1 cellular context compared by ENCODE assay signal in the genomic region with DNA sequence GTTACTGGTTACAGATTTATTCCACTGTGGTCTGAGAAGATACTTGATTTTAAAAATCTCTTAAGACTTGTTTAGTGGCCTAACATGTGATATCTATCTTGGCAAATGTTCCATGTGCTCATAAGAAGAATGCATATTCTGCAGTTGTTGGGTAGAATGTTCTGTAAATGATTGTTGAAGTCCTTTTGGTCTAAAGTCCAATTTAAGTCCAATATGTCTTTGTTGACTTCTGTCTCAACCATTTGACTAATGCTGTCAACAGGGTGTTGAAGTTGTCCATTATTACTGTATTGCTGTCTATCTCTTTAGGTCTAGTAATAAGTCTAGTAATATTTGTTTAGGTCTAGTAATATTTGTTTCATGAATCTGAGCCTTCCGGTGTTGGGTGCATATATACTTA.
TF ChIP-seq lines count a peak whose summit lies in the region.

No MANE protein-coding gene starts in this region.

TF ChIP-seq in HepG2, 621 proteins besides CTCF, POLR2A, EP300 and RAD21 (continued from another document and continues in another):
- TF ChIP-seq ZNF639 (CRISPR knock-in tag; conservative IDR thresholded peaks at IDR 0.05) (no peak), ZBTB33 (CRISPR knock-in tag; IDR thresholded peaks at IDR 0.05) (no peak), GPBP1L1 (CRISPR knock-in tag; IDR thresholded peaks at IDR 0.05) (no peak), SKI (IDR thresholded peaks at IDR 0.05; ENCODE audit: partially characterized antibody) (peak; percentile 63), ZNF44 (CRISPR knock-in tag; IDR thresholded peaks at IDR 0.05) (no peak), ZNF331 (CRISPR knock-in tag; IDR thresholded peaks at IDR 0.05) (peak; percentile 51; the same call in 1 of the 2 replicates), WIZ (CRISPR knock-in tag; IDR thresholded peaks at IDR 0.05) (no peak), HOXA5 (CRISPR knock-in tag; IDR thresholded peaks at IDR 0.05) (no peak), IRF9 (CRISPR knock-in tag; IDR thresholded peaks at IDR 0.05; ENCODE audit: borderline replicate concordance) (no peak), PAF1 (CRISPR knock-in tag; IDR thresholded peaks at IDR 0.05) (no peak), ZNF34 (CRISPR knock-in tag; IDR thresholded peaks at IDR 0.05; ENCODE audit: borderline replicate concordance) (no peak), CEBPZ (IDR thresholded peaks at IDR 0.05; ENCODE audit: low read length) (no peak), ZKSCAN5 (CRISPR knock-in tag; IDR thresholded peaks at IDR 0.05) (no peak), ZBTB21 (CRISPR knock-in tag; IDR thresholded peaks at IDR 0.05) (no peak), SALL2 (CRISPR knock-in tag; IDR thresholded peaks at IDR 0.05) (no peak), KLF15 (CRISPR knock-in tag; IDR thresholded peaks at IDR 0.05; ENCODE audit: borderline replicate concordance) (no peak), TEF (CRISPR knock-in tag; IDR thresholded peaks at IDR 0.05) (no peak), ZNF772 (CRISPR knock-in tag; IDR thresholded peaks at IDR 0.05) (no peak), RNF2 (conservative IDR thresholded peaks at IDR 0.05; ENCODE audit: low read depth) (no peak), FOXA3 (CRISPR knock-in tag; IDR thresholded peaks at IDR 0.05) (peak; percentile 98), GATAD2A (CRISPR knock-in tag; IDR thresholded peaks at IDR 0.05) (peak; percentile 92), ZNF883 (CRISPR knock-in tag; IDR thresholded peaks at IDR 0.05; ENCODE audit: not compliant biosample characterization) (no peak), ZSCAN12 (CRISPR knock-in tag; IDR thresholded peaks at IDR 0.05) (no peak), MEF2D (CRISPR knock-in tag; IDR thresholded peaks at IDR 0.05) (no peak), KAT2B (IDR thresholded peaks at IDR 0.05; ENCODE audit: borderline replicate concordance, low read depth, low read length) (no peak), NR2F6 (IDR thresholded peaks at IDR 0.05) (0 out of 2 replicates have a peak, but pooled peaks have one; percentile 47), NR2F6 (CRISPR knock-in tag; IDR thresholded peaks at IDR 0.05) (0 out of 2 replicates have a peak, but pooled peaks have one; percentile 14), ZNF362 (CRISPR knock-in tag; IDR thresholded peaks at IDR 0.05; ENCODE audit: borderline replicate concordance) (no peak), U2AF1 (optimal IDR thresholded peaks at IDR 0.05; ENCODE audit: low read depth, low read length) (no peak)
- TF ChIP-seq, protein P1, sequence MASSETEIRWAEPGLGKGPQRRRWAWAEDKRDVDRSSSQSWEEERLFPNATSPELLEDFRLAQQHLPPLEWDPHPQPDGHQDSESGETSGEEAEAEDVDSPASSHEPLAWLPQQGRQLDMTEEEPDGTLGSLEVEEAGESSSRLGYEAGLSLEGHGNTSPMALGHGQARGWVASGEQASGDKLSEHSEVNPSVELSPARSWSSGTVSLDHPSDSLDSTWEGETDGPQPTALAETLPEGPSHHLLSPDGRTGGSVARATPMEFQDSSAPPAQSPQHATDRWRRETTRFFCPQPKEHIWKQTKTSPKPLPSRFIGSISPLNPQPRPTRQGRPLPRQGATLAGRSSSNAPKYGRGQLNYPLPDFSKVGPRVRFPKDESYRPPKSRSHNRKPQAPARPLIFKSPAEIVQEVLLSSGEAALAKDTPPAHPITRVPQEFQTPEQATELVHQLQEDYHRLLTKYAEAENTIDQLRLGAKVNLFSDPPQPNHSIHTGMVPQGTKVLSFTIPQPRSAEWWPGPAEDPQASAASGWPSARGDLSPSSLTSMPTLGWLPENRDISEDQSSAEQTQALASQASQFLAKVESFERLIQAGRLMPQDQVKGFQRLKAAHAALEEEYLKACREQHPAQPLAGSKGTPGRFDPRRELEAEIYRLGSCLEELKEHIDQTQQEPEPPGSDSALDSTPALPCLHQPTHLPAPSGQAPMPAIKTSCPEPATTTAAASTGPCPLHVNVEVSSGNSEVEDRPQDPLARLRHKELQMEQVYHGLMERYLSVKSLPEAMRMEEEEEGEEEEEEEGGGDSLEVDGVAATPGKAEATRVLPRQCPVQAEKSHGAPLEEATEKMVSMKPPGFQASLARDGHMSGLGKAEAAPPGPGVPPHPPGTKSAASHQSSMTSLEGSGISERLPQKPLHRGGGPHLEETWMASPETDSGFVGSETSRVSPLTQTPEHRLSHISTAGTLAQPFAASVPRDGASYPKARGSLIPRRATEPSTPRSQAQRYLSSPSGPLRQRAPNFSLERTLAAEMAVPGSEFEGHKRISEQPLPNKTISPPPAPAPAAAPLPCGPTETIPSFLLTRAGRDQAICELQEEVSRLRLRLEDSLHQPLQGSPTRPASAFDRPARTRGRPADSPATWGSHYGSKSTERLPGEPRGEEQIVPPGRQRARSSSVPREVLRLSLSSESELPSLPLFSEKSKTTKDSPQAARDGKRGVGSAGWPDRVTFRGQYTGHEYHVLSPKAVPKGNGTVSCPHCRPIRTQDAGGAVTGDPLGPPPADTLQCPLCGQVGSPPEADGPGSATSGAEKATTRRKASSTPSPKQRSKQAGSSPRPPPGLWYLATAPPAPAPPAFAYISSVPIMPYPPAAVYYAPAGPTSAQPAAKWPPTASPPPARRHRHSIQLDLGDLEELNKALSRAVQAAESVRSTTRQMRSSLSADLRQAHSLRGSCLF (CRISPR knock-in tag; IDR thresholded peaks at IDR 0.05; ENCODE audit: borderline replicate concordance): no peak
- TF ChIP-seq, protein P2, sequence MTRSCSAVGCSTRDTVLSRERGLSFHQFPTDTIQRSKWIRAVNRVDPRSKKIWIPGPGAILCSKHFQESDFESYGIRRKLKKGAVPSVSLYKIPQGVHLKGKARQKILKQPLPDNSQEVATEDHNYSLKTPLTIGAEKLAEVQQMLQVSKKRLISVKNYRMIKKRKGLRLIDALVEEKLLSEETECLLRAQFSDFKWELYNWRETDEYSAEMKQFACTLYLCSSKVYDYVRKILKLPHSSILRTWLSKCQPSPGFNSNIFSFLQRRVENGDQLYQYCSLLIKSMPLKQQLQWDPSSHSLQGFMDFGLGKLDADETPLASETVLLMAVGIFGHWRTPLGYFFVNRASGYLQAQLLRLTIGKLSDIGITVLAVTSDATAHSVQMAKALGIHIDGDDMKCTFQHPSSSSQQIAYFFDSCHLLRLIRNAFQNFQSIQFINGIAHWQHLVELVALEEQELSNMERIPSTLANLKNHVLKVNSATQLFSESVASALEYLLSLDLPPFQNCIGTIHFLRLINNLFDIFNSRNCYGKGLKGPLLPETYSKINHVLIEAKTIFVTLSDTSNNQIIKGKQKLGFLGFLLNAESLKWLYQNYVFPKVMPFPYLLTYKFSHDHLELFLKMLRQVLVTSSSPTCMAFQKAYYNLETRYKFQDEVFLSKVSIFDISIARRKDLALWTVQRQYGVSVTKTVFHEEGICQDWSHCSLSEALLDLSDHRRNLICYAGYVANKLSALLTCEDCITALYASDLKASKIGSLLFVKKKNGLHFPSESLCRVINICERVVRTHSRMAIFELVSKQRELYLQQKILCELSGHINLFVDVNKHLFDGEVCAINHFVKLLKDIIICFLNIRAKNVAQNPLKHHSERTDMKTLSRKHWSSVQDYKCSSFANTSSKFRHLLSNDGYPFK (CRISPR knock-in tag; IDR thresholded peaks at IDR 0.05; ENCODE audit: borderline replicate concordance): no peak
- TF ChIP-seq, protein P3, sequence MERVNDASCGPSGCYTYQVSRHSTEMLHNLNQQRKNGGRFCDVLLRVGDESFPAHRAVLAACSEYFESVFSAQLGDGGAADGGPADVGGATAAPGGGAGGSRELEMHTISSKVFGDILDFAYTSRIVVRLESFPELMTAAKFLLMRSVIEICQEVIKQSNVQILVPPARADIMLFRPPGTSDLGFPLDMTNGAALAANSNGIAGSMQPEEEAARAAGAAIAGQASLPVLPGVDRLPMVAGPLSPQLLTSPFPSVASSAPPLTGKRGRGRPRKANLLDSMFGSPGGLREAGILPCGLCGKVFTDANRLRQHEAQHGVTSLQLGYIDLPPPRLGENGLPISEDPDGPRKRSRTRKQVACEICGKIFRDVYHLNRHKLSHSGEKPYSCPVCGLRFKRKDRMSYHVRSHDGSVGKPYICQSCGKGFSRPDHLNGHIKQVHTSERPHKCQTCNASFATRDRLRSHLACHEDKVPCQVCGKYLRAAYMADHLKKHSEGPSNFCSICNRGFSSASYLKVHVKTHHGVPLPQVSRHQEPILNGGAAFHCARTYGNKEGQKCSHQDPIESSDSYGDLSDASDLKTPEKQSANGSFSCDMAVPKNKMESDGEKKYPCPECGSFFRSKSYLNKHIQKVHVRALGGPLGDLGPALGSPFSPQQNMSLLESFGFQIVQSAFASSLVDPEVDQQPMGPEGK (CRISPR knock-in tag; IDR thresholded peaks at IDR 0.05): no peak
- TF ChIP-seq, protein P4, sequence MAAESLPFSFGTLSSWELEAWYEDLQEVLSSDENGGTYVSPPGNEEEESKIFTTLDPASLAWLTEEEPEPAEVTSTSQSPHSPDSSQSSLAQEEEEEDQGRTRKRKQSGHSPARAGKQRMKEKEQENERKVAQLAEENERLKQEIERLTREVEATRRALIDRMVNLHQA (CRISPR knock-in tag; IDR thresholded peaks at IDR 0.05): no peak
